ENCODE assay signal across 8 cellular contexts in genomic region chr14:71555654-71556559, GRCh38.
DNase-seq lines count a peak whose midpoint lies in the region; ATAC-seq, FAIRE-seq and TF ChIP-seq lines count a peak whose summit lies in the region.

No MANE protein-coding gene starts in this region.

- intact Hi-C loops in endothelial cell of umbilical vein (cut with micrococcal nuclease) (no loop called here), heart left ventricle (cut with DNase I) (no loop called here)

- no peaks in the 10 kb centered on the region for H3K4me1 ChIP-seq in endothelial cell of umbilical vein (ENCODE audit: control insufficient read depth, extremely low read depth, insufficient read depth, low read length)
- peaks cover 0 to 20% (median 0%) of the 10 kb centered on the region in 12 donors for H3K4me1 ChIP-seq in heart left ventricle

- CTCF ChIA-PET in endothelial cell of umbilical vein (lab: Charles Lee), result interaction anchor here (0.8 to 1.6 kb wide), 5 partner anchors 8 to 419 kb away, joined by 3 to 5 read pairs (median 3); no protein-coding TSS in a partner anchor

- peak; percentile 36 for DNase-seq in ACHN
- DNase-seq in activated CD4-positive, CD25-positive, alpha-beta regulatory T cell treated with anti-CD3 and anti-CD28 coated beads, Interleukin-2, amount 50 U/mL, for 72 hours, result peak; percentile 51
- DNase-seq in endothelial cell of umbilical vein (ENCODE audit: low read depth, low spot score), result peak; percentile 16
- peak; percentile 24 to 33 (median 31) for DNase-seq in stimulated activated CD4-positive, alpha-beta T cell treated with anti-CD3 and anti-CD28 coated beads, TNF-alpha, amount 100 ng/mL, for 4 hours (ENCODE audit: low read depth in 3 of 3)
- DNase-seq in SKM-1 treated with dmso at 0.1 percent for 144 hours (lab: John Stamatoyannopoulos, UW; ENCODE audit: unreplicated experiment), result no peak
- no peak for DNase-seq in heart left ventricle

- TF ChIP-seq POLR2A in endothelial cell of umbilical vein (IDR thresholded peaks at IDR 0.05; ENCODE audit: low read depth, low read length), result no peak
- TF ChIP-seq POLR2A in heart left ventricle (IDR thresholded peaks at IDR 0.05), result no peak

- H3K27me3 ChIP-seq in endothelial cell of umbilical vein (ENCODE audit: control insufficient read depth in 2 of 2, insufficient read depth in 2 of 2, low read length in 2 of 2), result no peaks in the 10 kb centered on the region
- H3K27me3 ChIP-seq in heart left ventricle, result no peaks in the 10 kb centered on the region

- ATAC-seq in GM19351 (IDR thresholded peaks at IDR 0.05; ENCODE audit: unreplicated experiment) (peak; percentile 91), HG03378 (IDR thresholded peaks at IDR 0.05; ENCODE audit: unreplicated experiment) (peak; percentile 83), heart left ventricle (no peak)

- TF ChIP-seq CTCF in endothelial cell of umbilical vein (IDR thresholded peaks at IDR 0.05; ENCODE audit: extremely low read depth in 1 of 2, insufficient read depth in 1 of 2, low read depth in 1 of 2, low read length in 2 of 2) (no peak), heart left ventricle (IDR thresholded peaks at IDR 0.05) (no peak)

- H3K36me3 ChIP-seq in endothelial cell of umbilical vein (ENCODE audit: control insufficient read depth in 2 of 2, extremely low read depth in 1 of 2, insufficient read depth in 2 of 2, low read length in 2 of 2), result no peaks in the 10 kb centered on the region
- H3K36me3 ChIP-seq in heart left ventricle, result no peaks in the 10 kb centered on the region

- H3K9me3 ChIP-seq in endothelial cell of umbilical vein (replicated peaks; ENCODE audit: control insufficient read depth, insufficient read depth, low read length), result no peaks in the 10 kb centered on the region
- H3K9me3 ChIP-seq in heart left ventricle, result no peaks in the 10 kb centered on the region

- no peak overlapping the region for H2AFZ ChIP-seq in endothelial cell of umbilical vein (ENCODE audit: low read depth, low read length)

- in situ Hi-C loops in ACHN (cut with HindIII; ENCODE audit: low pct_ligation_motif_present, low pct_unique_long_range_greater_than_20kb, low sequenced_read_pairs), result no loop called here

- no peaks in the 10 kb centered on the region for H4K20me1 ChIP-seq in endothelial cell of umbilical vein (replicated peaks; ENCODE audit: control insufficient read depth, extremely low read depth, insufficient read depth, low read length)

- no peak for FAIRE-seq in endothelial cell of umbilical vein (lab: Jason Lieb, UNC)

- H3K4me3 ChIP-seq in endothelial cell of umbilical vein (replicated peaks in 1 of 3; ENCODE audit: insufficient read depth in 1 of 3, low read depth in 1 of 3, low read length in 3 of 3) (no peak overlapping the region), heart left ventricle (no peak overlapping the region)

- no TSS peak for BruUV-seq in endothelial cell of umbilical vein (replicated peaks; lab: Mats Ljungman, UMichigan)

- dilution Hi-C loops in endothelial cell of umbilical vein (cut with MboI; ENCODE audit: extremely low pct_ligation_motif_present, low sequenced_read_pairs), result no loop called here

- POLR2A ChIA-PET in endothelial cell of umbilical vein (lab: Charles Lee), result no interaction called here

- H3K27ac ChIP-seq in endothelial cell of umbilical vein (ENCODE audit: insufficient read depth, low read depth, low read length) (no peak overlapping the region), heart left ventricle (peak overlapping the region in 2 of 12 donors; percentile 8 to 53)

- no peak overlapping the region for H3K4me2 ChIP-seq in endothelial cell of umbilical vein (ENCODE audit: insufficient read depth, low read length)

- H3K9me1 ChIP-seq in endothelial cell of umbilical vein (replicated peaks; ENCODE audit: control insufficient read depth, extremely low read depth, insufficient read depth, low read length), result peaks cover 2% of the 10 kb centered on the region

- no peak overlapping the region for H3K9ac ChIP-seq in endothelial cell of umbilical vein (replicated peaks; ENCODE audit: extremely low read depth, insufficient read depth, low read length)

- no peaks in the 10 kb centered on the region for H3K79me2 ChIP-seq in endothelial cell of umbilical vein (ENCODE audit: control insufficient read depth, insufficient read depth, low read length)

- 65 to 75% (median 70%) methylated on average over 5 of the region's 5 CpGs for WGBS in heart left ventricle, 4 donors

TF ChIP-seq in endothelial cell of umbilical vein, 7 proteins besides CTCF, POLR2A, EP300 and RAD21:
- TF ChIP-seq EZH2 (IDR thresholded peaks at IDR 0.05; ENCODE audit: borderline replicate concordance, low read depth, low read length, severe bottlenecking) (no peak), POLR2AphosphoS5 (IDR thresholded peaks at IDR 0.05; ENCODE audit: insufficient read depth, low read depth, low read length) (no peak), JUN (IDR thresholded peaks at IDR 0.05; ENCODE audit: borderline replicate concordance, insufficient read depth, insufficient read length, low read depth) (no peak)

Comparison
In these comparisons a context has a peak if more than half of its experiments do, and no peak if none do; other contexts are left out.
1. DNase-seq: peak in ACHN (single experiment), activated CD4-positive, CD25-positive, alpha-beta regulatory T cell treated with anti-CD3 and anti-CD28 coated beads, Interleukin-2, amount 50 U/mL, for 72 hours (single experiment), endothelial cell of umbilical vein (single experiment) and stimulated activated CD4-positive, alpha-beta T cell treated with anti-CD3 and anti-CD28 coated beads, TNF-alpha, amount 100 ng/mL, for 4 hours (3 of 3); none in SKM-1 treated with dmso at 0.1 percent for 144 hours (single experiment) and heart left ventricle (0 of 5).
2. ATAC-seq: peak in GM19351 (single experiment) and HG03378 (single experiment); none in heart left ventricle (0 of 4).